Comparison of ENCODE assay signal across 1 cellular context in the genomic region with DNA sequence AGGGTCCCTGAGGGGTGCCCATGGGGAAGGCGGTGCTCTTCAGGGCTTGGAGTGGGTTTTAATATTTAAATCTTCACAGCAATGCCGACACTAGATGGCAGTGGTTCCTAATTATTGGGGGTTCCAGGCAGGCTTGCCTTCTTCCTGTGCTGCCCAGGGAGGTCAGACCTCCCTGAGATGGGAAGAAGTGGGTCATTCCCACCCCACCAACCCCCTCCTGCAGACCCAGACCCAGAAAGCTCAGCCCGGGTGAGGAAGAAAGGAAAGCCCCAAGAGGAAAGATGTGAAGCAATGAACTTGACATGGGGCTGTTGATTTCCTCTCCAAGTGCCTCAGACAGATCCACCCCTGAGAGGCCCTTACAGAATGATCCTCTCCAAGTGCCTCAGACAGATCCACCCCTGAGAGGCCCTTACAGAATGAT.
TF ChIP-seq lines count a peak whose summit lies in the region.

No MANE protein-coding gene starts in this region.

TF ChIP-seq in K562, 482 proteins besides CTCF, POLR2A, EP300 and RAD21 (continued from another document):
- TF ChIP-seq, protein P1, sequence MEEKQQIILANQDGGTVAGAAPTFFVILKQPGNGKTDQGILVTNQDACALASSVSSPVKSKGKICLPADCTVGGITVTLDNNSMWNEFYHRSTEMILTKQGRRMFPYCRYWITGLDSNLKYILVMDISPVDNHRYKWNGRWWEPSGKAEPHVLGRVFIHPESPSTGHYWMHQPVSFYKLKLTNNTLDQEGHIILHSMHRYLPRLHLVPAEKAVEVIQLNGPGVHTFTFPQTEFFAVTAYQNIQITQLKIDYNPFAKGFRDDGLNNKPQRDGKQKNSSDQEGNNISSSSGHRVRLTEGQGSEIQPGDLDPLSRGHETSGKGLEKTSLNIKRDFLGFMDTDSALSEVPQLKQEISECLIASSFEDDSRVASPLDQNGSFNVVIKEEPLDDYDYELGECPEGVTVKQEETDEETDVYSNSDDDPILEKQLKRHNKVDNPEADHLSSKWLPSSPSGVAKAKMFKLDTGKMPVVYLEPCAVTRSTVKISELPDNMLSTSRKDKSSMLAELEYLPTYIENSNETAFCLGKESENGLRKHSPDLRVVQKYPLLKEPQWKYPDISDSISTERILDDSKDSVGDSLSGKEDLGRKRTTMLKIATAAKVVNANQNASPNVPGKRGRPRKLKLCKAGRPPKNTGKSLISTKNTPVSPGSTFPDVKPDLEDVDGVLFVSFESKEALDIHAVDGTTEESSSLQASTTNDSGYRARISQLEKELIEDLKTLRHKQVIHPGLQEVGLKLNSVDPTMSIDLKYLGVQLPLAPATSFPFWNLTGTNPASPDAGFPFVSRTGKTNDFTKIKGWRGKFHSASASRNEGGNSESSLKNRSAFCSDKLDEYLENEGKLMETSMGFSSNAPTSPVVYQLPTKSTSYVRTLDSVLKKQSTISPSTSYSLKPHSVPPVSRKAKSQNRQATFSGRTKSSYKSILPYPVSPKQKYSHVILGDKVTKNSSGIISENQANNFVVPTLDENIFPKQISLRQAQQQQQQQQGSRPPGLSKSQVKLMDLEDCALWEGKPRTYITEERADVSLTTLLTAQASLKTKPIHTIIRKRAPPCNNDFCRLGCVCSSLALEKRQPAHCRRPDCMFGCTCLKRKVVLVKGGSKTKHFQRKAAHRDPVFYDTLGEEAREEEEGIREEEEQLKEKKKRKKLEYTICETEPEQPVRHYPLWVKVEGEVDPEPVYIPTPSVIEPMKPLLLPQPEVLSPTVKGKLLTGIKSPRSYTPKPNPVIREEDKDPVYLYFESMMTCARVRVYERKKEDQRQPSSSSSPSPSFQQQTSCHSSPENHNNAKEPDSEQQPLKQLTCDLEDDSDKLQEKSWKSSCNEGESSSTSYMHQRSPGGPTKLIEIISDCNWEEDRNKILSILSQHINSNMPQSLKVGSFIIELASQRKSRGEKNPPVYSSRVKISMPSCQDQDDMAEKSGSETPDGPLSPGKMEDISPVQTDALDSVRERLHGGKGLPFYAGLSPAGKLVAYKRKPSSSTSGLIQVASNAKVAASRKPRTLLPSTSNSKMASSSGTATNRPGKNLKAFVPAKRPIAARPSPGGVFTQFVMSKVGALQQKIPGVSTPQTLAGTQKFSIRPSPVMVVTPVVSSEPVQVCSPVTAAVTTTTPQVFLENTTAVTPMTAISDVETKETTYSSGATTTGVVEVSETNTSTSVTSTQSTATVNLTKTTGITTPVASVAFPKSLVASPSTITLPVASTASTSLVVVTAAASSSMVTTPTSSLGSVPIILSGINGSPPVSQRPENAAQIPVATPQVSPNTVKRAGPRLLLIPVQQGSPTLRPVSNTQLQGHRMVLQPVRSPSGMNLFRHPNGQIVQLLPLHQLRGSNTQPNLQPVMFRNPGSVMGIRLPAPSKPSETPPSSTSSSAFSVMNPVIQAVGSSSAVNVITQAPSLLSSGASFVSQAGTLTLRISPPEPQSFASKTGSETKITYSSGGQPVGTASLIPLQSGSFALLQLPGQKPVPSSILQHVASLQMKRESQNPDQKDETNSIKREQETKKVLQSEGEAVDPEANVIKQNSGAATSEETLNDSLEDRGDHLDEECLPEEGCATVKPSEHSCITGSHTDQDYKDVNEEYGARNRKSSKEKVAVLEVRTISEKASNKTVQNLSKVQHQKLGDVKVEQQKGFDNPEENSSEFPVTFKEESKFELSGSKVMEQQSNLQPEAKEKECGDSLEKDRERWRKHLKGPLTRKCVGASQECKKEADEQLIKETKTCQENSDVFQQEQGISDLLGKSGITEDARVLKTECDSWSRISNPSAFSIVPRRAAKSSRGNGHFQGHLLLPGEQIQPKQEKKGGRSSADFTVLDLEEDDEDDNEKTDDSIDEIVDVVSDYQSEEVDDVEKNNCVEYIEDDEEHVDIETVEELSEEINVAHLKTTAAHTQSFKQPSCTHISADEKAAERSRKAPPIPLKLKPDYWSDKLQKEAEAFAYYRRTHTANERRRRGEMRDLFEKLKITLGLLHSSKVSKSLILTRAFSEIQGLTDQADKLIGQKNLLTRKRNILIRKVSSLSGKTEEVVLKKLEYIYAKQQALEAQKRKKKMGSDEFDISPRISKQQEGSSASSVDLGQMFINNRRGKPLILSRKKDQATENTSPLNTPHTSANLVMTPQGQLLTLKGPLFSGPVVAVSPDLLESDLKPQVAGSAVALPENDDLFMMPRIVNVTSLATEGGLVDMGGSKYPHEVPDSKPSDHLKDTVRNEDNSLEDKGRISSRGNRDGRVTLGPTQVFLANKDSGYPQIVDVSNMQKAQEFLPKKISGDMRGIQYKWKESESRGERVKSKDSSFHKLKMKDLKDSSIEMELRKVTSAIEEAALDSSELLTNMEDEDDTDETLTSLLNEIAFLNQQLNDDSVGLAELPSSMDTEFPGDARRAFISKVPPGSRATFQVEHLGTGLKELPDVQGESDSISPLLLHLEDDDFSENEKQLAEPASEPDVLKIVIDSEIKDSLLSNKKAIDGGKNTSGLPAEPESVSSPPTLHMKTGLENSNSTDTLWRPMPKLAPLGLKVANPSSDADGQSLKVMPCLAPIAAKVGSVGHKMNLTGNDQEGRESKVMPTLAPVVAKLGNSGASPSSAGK (IDR thresholded peaks at IDR 0.05), result no peak
- TF ChIP-seq SMC3 (conservative IDR thresholded peaks at IDR 0.05; ENCODE audit: insufficient read depth, low read depth, low read length) (peak; percentile 52), NELFE (IDR thresholded peaks at IDR 0.05; ENCODE audit: insufficient read depth, insufficient read length) (no peak), TEAD2 (tag; IDR thresholded peaks at IDR 0.05) (no peak), CREM (IDR thresholded peaks at IDR 0.05; ENCODE audit: low read depth) (no peak), STAG1 (CRISPR knock-in tag; IDR thresholded peaks at IDR 0.05; ENCODE audit: borderline replicate concordance) (peak; percentile 41; the same call in 1 of the 2 replicates), CCAR2 (IDR thresholded peaks at IDR 0.05; ENCODE audit: low read depth, low read length) (no peak), ZNF766 (CRISPR knock-in tag; conservative IDR thresholded peaks at IDR 0.05) (no peak)
- TF ChIP-seq, protein P2, sequence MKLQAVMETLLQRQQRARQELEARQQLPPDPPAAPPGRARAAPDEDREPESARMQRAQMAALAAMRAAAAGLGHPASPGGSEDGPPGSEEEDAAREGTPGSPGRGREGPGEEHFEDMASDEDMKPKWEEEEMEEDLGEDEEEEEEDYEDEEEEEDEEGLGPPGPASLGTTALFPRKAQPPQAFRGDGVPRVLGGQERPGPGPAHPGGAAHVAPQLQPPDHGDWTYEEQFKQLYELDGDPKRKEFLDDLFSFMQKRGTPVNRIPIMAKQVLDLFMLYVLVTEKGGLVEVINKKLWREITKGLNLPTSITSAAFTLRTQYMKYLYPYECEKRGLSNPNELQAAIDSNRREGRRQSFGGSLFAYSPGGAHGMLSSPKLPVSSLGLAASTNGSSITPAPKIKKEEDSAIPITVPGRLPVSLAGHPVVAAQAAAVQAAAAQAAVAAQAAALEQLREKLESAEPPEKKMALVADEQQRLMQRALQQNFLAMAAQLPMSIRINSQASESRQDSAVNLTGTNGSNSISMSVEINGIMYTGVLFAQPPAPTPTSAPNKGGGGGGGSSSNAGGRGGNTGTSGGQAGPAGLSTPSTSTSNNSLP (IDR thresholded peaks at IDR 0.05; ENCODE audit: borderline replicate concordance, low read depth, low read length), result 0 out of 2 replicates have a peak, but pooled peaks have one; percentile 32
